In genomic region chr6:72955666-72956065, GRCh38 we compare ENCODE assay signal across 18 cellular contexts.
DNase-seq lines count a peak whose midpoint lies in the region; ATAC-seq and TF ChIP-seq lines count a peak whose summit lies in the region.
"Had no signal": no experiment of that assay in that cellular context is flagged by ENCODE, and none has a peak within 500 bp of the region (broad histone marks: within the 10 kb centered on the region; RNA-seq: fewer than 3 reads in every experiment).

No MANE protein-coding gene starts in this region.

- no peak overlapping the region for H3K4me3 Mint-ChIP-seq in nephron progenitor cell
- no peak overlapping the region for H3K4me3 Mint-ChIP-seq in activated T-cell treated with anti-CD3 and anti-CD28 coated beads, Interleukin-2, amount 50 U/mL, for 72 hours
- H3K4me3 Mint-ChIP-seq: activated naive CD4-positive, alpha-beta T cell treated with anti-CD3 and anti-CD28 coated beads for 36 hours; T-helper 1 cell treated with Interleukin-12 subunit alpha and Interleukin-12 subunit beta and Interleukin-4 antibody, amounts not matched to agents 30 μg/mL and 1 μg/mL, for 36 hours had no signal

- peaks cover 3% of the 10 kb centered on the region for H3K27me3 Mint-ChIP-seq in nephron progenitor cell (ENCODE audit: low read depth, poor library complexity)
- no peaks in the 10 kb centered on the region for H3K27me3 Mint-ChIP-seq in activated T-cell treated with anti-CD3 and anti-CD28 coated beads, Interleukin-2, amount 50 U/mL, for 72 hours (ENCODE audit: low read depth)

- no peak overlapping the region for H3K27ac Mint-ChIP-seq in nephron progenitor cell
- no peak overlapping the region for H3K27ac Mint-ChIP-seq in activated T-cell treated with anti-CD3 and anti-CD28 coated beads, Interleukin-2, amount 50 U/mL, for 72 hours
- H3K27ac Mint-ChIP-seq: activated naive CD4-positive, alpha-beta T cell treated with anti-CD3 and anti-CD28 coated beads for 36 hours; T-helper 1 cell treated with Interleukin-12 subunit alpha and Interleukin-12 subunit beta and Interleukin-4 antibody, amounts not matched to agents 30 μg/mL and 1 μg/mL, for 36 hours had no signal

- H3K36me3 ChIP-seq in WERI-Rb-1, result no peaks in the 10 kb centered on the region
- H3K36me3 ChIP-seq: thoracic aorta had no signal

- ATAC-seq in GM18868 (IDR thresholded peaks at IDR 0.05; ENCODE audit: unreplicated experiment) (peak; percentile 55), HG03442 (IDR thresholded peaks at IDR 0.05; ENCODE audit: unreplicated experiment) (peak; percentile 66)
- ATAC-seq in activated T-cell treated with anti-CD3 and anti-CD28 coated beads, Interleukin-2, amount 50 U/mL, for 72 hours (replicated peaks in 1 of 2), result no peak
- ATAC-seq: sciatic nerve had no signal

- intact Hi-C loops in cardiac septum (cut with DNase I), result no loop called here

- H3K4me3 ChIP-seq in WERI-Rb-1 (ENCODE audit: low read depth, low read length), result no peak overlapping the region
- H3K4me3 ChIP-seq: thoracic aorta had no signal

- peaks cover 29% of the 10 kb centered on the region for H3K4me1 Mint-ChIP-seq in nephron progenitor cell
- peaks cover 17% of the 10 kb centered on the region for H3K4me1 Mint-ChIP-seq in activated T-cell treated with anti-CD3 and anti-CD28 coated beads, Interleukin-2, amount 50 U/mL, for 72 hours (ENCODE audit: low read depth)

- H3K9me3 ChIP-seq in WERI-Rb-1 (ENCODE audit: severe bottlenecking), result no peaks in the 10 kb centered on the region
- H3K9me3 ChIP-seq: thoracic aorta had no signal

- H3K27ac ChIP-seq in WERI-Rb-1, result no peak overlapping the region

- H3K27me3 ChIP-seq in WERI-Rb-1 (ENCODE audit: insufficient read depth, low read depth, severe bottlenecking), result no peaks in the 10 kb centered on the region

- TF ChIP-seq CTCF in nephron progenitor cell (IDR thresholded peaks at IDR 0.05), result no peak
- no peak for TF ChIP-seq CTCF in WERI-Rb-1 (IDR thresholded peaks at IDR 0.05; ENCODE audit: low read depth, low read length)

- no peaks in the 10 kb centered on the region for H3K9me3 Mint-ChIP-seq in nephron progenitor cell
- H3K9me3 Mint-ChIP-seq in activated T-cell treated with anti-CD3 and anti-CD28 coated beads, Interleukin-2, amount 50 U/mL, for 72 hours, result no peaks in the 10 kb centered on the region
- H3K9me3 Mint-ChIP-seq: activated naive CD4-positive, alpha-beta T cell treated with anti-CD3 and anti-CD28 coated beads for 36 hours; T-helper 1 cell treated with Interleukin-12 subunit alpha and Interleukin-12 subunit beta and Interleukin-4 antibody, amounts not matched to agents 30 μg/mL and 1 μg/mL, for 36 hours had no signal

- DNase-seq in UCSD-AML1 (lab: John Stamatoyannopoulos, UW; ENCODE audit: unreplicated experiment) (peak; percentile 30), nephron progenitor cell (peak; percentile 14), NCI-H146 (lab: John Stamatoyannopoulos, UW) (no peak), WERI-Rb-1 (no peak), cardiac septum (ENCODE audit: low spot score) (no peak)
- no peak for DNase-seq in activated T-cell treated with anti-CD3 and anti-CD28 coated beads, Interleukin-2, amount 50 U/mL, for 72 hours
- DNase-seq: activated CD4-positive, alpha-beta T cell treated with anti-CD3 and anti-CD28 coated beads for 48 hours; activated naive CD4-positive, alpha-beta T cell treated with anti-CD3 and anti-CD28 coated beads for 36 hours; DMS79; midbrain; MM.1S; occipital lobe; stimulated activated CD4-positive, alpha-beta T cell treated with anti-CD3 and anti-CD28 coated beads, Interleukin-2, amount 100 ng/mL, for 48 hours had no signal

- no peaks in the 10 kb centered on the region for H3K36me3 Mint-ChIP-seq in nephron progenitor cell (ENCODE audit: low read depth)
- H3K36me3 Mint-ChIP-seq in activated T-cell treated with anti-CD3 and anti-CD28 coated beads, Interleukin-2, amount 50 U/mL, for 72 hours (ENCODE audit: insufficient read depth in 2 of 2), result no peaks in the 10 kb centered on the region

Comparison
In these comparisons a context has a peak if more than half of its experiments do, and no peak if none do; other contexts are left out.
1. ATAC-seq: peak in GM18868 (single experiment) and HG03442 (single experiment); none in activated T-cell treated with anti-CD3 and anti-CD28 coated beads, Interleukin-2, amount 50 U/mL, for 72 hours (0 of 2).
2. DNase-seq: peak in UCSD-AML1 (single experiment) and nephron progenitor cell (single experiment); none in NCI-H146 (single experiment), activated T-cell treated with anti-CD3 and anti-CD28 coated beads, Interleukin-2, amount 50 U/mL, for 72 hours (0 of 2), WERI-Rb-1 (single experiment) and cardiac septum (single experiment).